10 cellular contexts compared by ENCODE assay signal in genomic region chr16:963913-964695, GRCh38. TPM values are rescaled to one million over a fixed set of nuclear protein-coding genes. Genes with fewer than 3 reads are reported as not detected.
A peak's percentile ranks its signal among the peaks of the same experiment; 100 is the strongest.
DNase-seq lines count a peak whose midpoint lies in the region; ATAC-seq and TF ChIP-seq lines count a peak whose summit lies in the region.
"Had no signal": no experiment of that assay in that cellular context is flagged by ENCODE, and none has a peak within 500 bp of the region (broad histone marks: within the 10 kb centered on the region; RNA-seq: fewer than 3 reads in every experiment).

No MANE protein-coding gene starts in this region.

- peak overlapping the region; percentile 7 to 23; a peak in 3 of 4 replicates for H3K4me3 ChIP-seq in Panc1 (ENCODE audit: low read depth in 2 of 2, low read length in 2 of 2)

- H3K27me3 ChIP-seq in Panc1 (ENCODE audit: control insufficient read depth, insufficient read depth, low read length): no peaks in the 10 kb centered on the region
- H3K27me3 ChIP-seq: esophagus muscularis mucosa had no signal

- POLR2A ChIA-PET in Panc1 (lab: Charles Lee): interaction anchor here (0.6 kb wide), 2 partner anchors 100 to 255 kb away, joined by 4 read pairs; no protein-coding TSS in a partner anchor

- H3K27ac Mint-ChIP-seq in neural crest cell (ENCODE audit: unreplicated experiment): no peak overlapping the region

- peak overlapping the region; percentile 38 for H3K4me3 Mint-ChIP-seq in neural crest cell

- BruUV-seq in Panc1 (replicated peaks; lab: Mats Ljungman, UMichigan): no TSS peak

- TF ChIP-seq CTCF in C4-2B (conservative IDR thresholded peaks at IDR 0.05): no peak
- no peak for TF ChIP-seq CTCF in Panc1 (IDR thresholded peaks at IDR 0.05)
- TF ChIP-seq CTCF in neural crest cell (conservative IDR thresholded peaks at IDR 0.05): no peak

- CTCF ChIA-PET in Panc1 (lab: Charles Lee): interaction anchor here (0.6 kb wide), 1 partner anchor 67 kb away, joined by 4 read pairs; no protein-coding TSS in a partner anchor

- H3K36me3 ChIP-seq in Panc1 (ENCODE audit: control insufficient read depth, insufficient read depth, low read length): no peaks in the 10 kb centered on the region

- H3K4me1 ChIP-seq in Panc1 (ENCODE audit: control insufficient read depth, insufficient read depth, low read length): peaks cover 26% of the 10 kb centered on the region

- peaks cover 3% of the 10 kb centered on the region; the same call in 1 of the 2 replicates for H3K9me3 ChIP-seq in Panc1 (ENCODE audit: control insufficient read depth, insufficient read depth, low read depth, low read length)
- H3K9me3 ChIP-seq: esophagus muscularis mucosa had no signal

- peaks cover 33% of the 10 kb centered on the region for H3K36me3 Mint-ChIP-seq in neural crest cell (ENCODE audit: low read depth)

- peak; percentile 54 for ATAC-seq in Panc1
- no peak for ATAC-seq in GM19023 (IDR thresholded peaks at IDR 0.05; ENCODE audit: unreplicated experiment)
- no peak for ATAC-seq in HG02642 (IDR thresholded peaks at IDR 0.05; ENCODE audit: poor library complexity, unreplicated experiment)

- intact Hi-C loops in Panc1 (cut with micrococcal nuclease; ENCODE audit: unreplicated experiment): no loop called here

- H3K27ac ChIP-seq in C4-2B: peak overlapping the region; percentile 97
- H3K27ac ChIP-seq in Panc1 (ENCODE audit: low read length): peak overlapping the region; percentile 71
- H3K27ac ChIP-seq in caudate nucleus (ENCODE audit: low read depth, low read length): peak overlapping the region; percentile 88
- H3K27ac ChIP-seq: esophagus muscularis mucosa had no signal

- DNase-seq in Panc1 (ENCODE audit: low read depth, low spot score): no peak
- no peak for DNase-seq in caudate nucleus (lab: John Stamatoyannopoulos, UW)
- no peak for DNase-seq in neural crest cell (ENCODE audit: low read depth, low spot score)
- no peak for DNase-seq in iPS-NIHi11 (ENCODE audit: low spot score)
- no peak for DNase-seq in SW480 (ENCODE audit: low spot score)
- DNase-seq: NCI-H748 treated with DMSO at 0.1 percent for 48 hours had no signal

- H3K4me1 Mint-ChIP-seq in neural crest cell: peaks cover 26% of the 10 kb centered on the region

- peaks cover 5% of the 10 kb centered on the region for H3K9me3 Mint-ChIP-seq in neural crest cell

- H3K27me3 Mint-ChIP-seq in neural crest cell (ENCODE audit: low read depth): peaks cover 2% of the 10 kb centered on the region

- in situ Hi-C loops in Panc1 (cut with HindIII; ENCODE audit: low pct_unique_long_range_greater_than_20kb, low sequenced_read_pairs): no loop called here

RNA-seq across cellular contexts. Expression of gene LMF1, which starts 6.7 kb away (rescaled TPM):
- total RNA-seq in Panc1 (2021; ENCODE audit: unreplicated experiment) (24.3 TPM), neural crest cell (16.0 and 19.4 TPM in 2 replicates)
- polyA plus RNA-seq in Panc1 (2012; ENCODE audit: insufficient read length): 47.8 TPM

RNA-seq across cellular contexts. Expression of gene SOX8, which starts 17.5 kb away (rescaled TPM):
- total RNA-seq in Panc1 (2021; ENCODE audit: unreplicated experiment) (1.8 TPM), neural crest cell (19.4 and 19.8 TPM in 2 replicates)
- 4.5 TPM for polyA plus RNA-seq in Panc1 (2012; ENCODE audit: insufficient read length)
